In the genomic region with DNA sequence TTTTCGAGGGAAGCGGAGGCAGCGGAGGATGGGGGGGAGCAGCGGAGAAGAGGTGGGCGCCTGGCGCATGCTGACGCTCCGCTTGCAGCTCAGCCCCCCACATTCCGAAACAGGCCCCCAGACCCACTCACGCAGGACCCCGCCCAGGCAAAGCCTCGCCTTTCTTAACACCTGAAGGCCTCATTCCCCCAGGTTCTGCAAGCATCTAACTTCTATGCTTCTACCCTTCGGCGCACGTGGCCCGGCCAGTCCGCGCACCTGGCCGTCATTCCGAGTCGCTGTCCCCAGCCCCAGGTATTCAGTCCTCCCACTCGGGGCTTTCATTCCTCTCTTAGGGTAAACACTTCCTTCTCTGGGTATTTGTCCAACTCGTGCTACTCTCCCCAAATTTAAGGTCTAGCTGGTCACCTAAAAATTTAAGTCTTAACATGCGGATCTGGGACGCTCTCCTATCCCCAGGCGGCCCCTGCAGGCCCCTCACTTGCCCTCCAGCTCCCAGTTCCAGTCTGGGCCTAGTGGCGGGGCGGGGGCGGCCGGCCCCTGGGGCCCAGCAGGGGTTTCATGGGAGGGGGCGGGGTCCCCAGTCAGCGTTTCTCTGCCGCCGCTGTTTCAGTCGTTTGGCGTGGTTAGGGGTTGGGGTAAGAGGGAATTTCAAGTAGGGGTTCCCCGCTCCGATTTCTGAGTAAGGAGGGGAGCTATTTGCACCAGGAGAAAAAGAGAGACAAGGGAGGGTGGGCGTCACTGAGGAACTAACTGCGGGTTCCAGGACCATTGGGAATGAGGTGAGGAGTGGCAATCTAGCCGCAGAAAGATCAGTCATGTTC, we compare ENCODE assay signal across 8 cellular contexts. TPM values are rescaled to one million over a fixed set of nuclear protein-coding genes. Genes with fewer than 3 reads are reported as not detected.
DNase-seq lines count a peak whose midpoint lies in the region; ATAC-seq, FAIRE-seq and TF ChIP-seq lines count a peak whose summit lies in the region.

No MANE protein-coding gene starts in this region.

- no peaks in the 10 kb centered on the region for H3K9me3 Mint-ChIP-seq in activated T-cell treated with anti-CD3 and anti-CD28 coated beads, Interleukin-2, amount 50 U/mL, for 4 hours

- CTCF ChIA-PET in GM10248 (lab: Yijun Ruan, JAX): interaction anchor here (0.6 to 13.3 kb wide), 28 partner anchors 8 to 520 kb away, joined by 3 to 175 read pairs (median 5); partner anchors contain the start of genes ADAM15, CKS1B, FLAD1 and PBXIP1

- peak overlapping the region; percentile 80 for H3K4me3 Mint-ChIP-seq in activated T-cell treated with anti-CD3 and anti-CD28 coated beads, Interleukin-2, amount 50 U/mL, for 4 hours

- H3K27me3 Mint-ChIP-seq in activated T-cell treated with anti-CD3 and anti-CD28 coated beads, Interleukin-2, amount 50 U/mL, for 4 hours (ENCODE audit: low read depth): no peaks in the 10 kb centered on the region

- POLR2A ChIA-PET in GM10248 (lab: Yijun Ruan, JAX): interaction anchor here (0.9 to 1.7 kb wide), 4 partner anchors 12 to 133 kb away, joined by 3 to 4 read pairs (median 4); partner anchors contain the start of gene SHC1

- peaks cover 39% of the 10 kb centered on the region for H3K4me1 Mint-ChIP-seq in activated T-cell treated with anti-CD3 and anti-CD28 coated beads, Interleukin-2, amount 50 U/mL, for 4 hours (ENCODE audit: low read depth)

- FAIRE-seq in urothelium cell line (lab: Jason Lieb, UNC): no peak

- peak; percentile 74 for DNase-seq in GM10248 (ENCODE audit: extremely low spot score)
- peak; percentile 75 for DNase-seq in NCI-H146 (lab: John Stamatoyannopoulos, UW)
- peak; percentile 51 for DNase-seq in activated T-cell treated with anti-CD3 and anti-CD28 coated beads, Interleukin-2, amount 50 U/mL, for 4 hours
- DNase-seq in fibroblast of villous mesenchyme (ENCODE audit: low read depth): peak; percentile 18
- DNase-seq in retina: peak; percentile 72
- DNase-seq in NK-92 treated with Interleukin-12 subunit alpha and Interleukin-12 subunit beta, amount 100 ng/mL, for 24 hours (lab: John Stamatoyannopoulos, UW): no peak
- no peak for DNase-seq in urothelium cell line (ENCODE audit: low spot score)

- ATAC-seq in activated T-cell treated with anti-CD3 and anti-CD28 coated beads, Interleukin-2, amount 50 U/mL, for 4 hours: no peak
- ATAC-seq in HG03432 (IDR thresholded peaks at IDR 0.05; ENCODE audit: unreplicated experiment): no peak

- TF ChIP-seq CTCF in GM10248 (IDR thresholded peaks at IDR 0.05; ENCODE audit: control extremely low read depth, extremely low read depth, low read depth, missing control alignments): peak; percentile 6
- no peak for TF ChIP-seq CTCF in fibroblast of villous mesenchyme (IDR thresholded peaks at IDR 0.05; ENCODE audit: insufficient read depth, low read depth, low read length)

- H3K4me3 ChIP-seq in fibroblast of villous mesenchyme (ENCODE audit: low read depth, low read length): peak overlapping the region; percentile 93

- no peaks in the 10 kb centered on the region for H3K36me3 Mint-ChIP-seq in activated T-cell treated with anti-CD3 and anti-CD28 coated beads, Interleukin-2, amount 50 U/mL, for 4 hours (ENCODE audit: insufficient read depth)

RNA-seq across cellular contexts. Expression of gene ZBTB7B, which starts 2.7 kb away (rescaled TPM):
- 10 to 100 TPM; 40.6 to 76.0 (median 52.2) TPM for total RNA-seq in activated T-cell treated with anti-CD3 and anti-CD28 coated beads, Interleukin-2, amount 50 U/mL, for 4 hours
- total RNA-seq in fibroblast of villous mesenchyme: 15.5 and 15.8 TPM in 2 replicates

RNA-seq across cellular contexts. Expression of gene LENEP, which starts 6.5 kb away (rescaled TPM):
- total RNA-seq in activated T-cell treated with anti-CD3 and anti-CD28 coated beads, Interleukin-2, amount 50 U/mL, for 4 hours: under 1 TPM in 2 of 3 donors, not detected in 1; 0.40 to 0.50 TPM
- total RNA-seq in fibroblast of villous mesenchyme: 0.32 and 0.43 TPM in 2 replicates

RNA-seq across cellular contexts. Expression of gene FLAD1, which starts 16.7 kb away (rescaled TPM):
- 100 to 1,000 TPM; 108 to 109 (median 108) TPM for total RNA-seq in activated T-cell treated with anti-CD3 and anti-CD28 coated beads, Interleukin-2, amount 50 U/mL, for 4 hours
- 22.9 and 24.2 TPM in 2 replicates for total RNA-seq in fibroblast of villous mesenchyme

RNA-seq across cellular contexts. Expression of gene CKS1B, which starts 25.4 kb away (rescaled TPM):
- total RNA-seq in activated T-cell treated with anti-CD3 and anti-CD28 coated beads, Interleukin-2, amount 50 U/mL, for 4 hours: 10 to 100 TPM; 61.5 to 78.5 (median 76.7) TPM
- total RNA-seq in fibroblast of villous mesenchyme: 57.7 and 68.2 TPM in 2 replicates

RNA-seq across cellular contexts. Expression of gene SHC1, which starts 29.3 kb away (rescaled TPM):
- total RNA-seq in activated T-cell treated with anti-CD3 and anti-CD28 coated beads, Interleukin-2, amount 50 U/mL, for 4 hours: 10 to 100 TPM; 38.7 to 43.7 (median 39.2) TPM
- total RNA-seq in fibroblast of villous mesenchyme: 255 and 330 TPM in 2 replicates

Comparison
In these comparisons a context has a peak if more than half of its experiments do, and no peak if none do; other contexts are left out.
1. DNase-seq: peak in GM10248 (single experiment), NCI-H146 (single experiment), activated T-cell treated with anti-CD3 and anti-CD28 coated beads, Interleukin-2, amount 50 U/mL, for 4 hours (single experiment), fibroblast of villous mesenchyme (single experiment) and retina (single experiment); none in NK-92 treated with Interleukin-12 subunit alpha and Interleukin-12 subunit beta, amount 100 ng/mL, for 24 hours (single experiment) and urothelium cell line (single experiment).